In the genomic region with DNA sequence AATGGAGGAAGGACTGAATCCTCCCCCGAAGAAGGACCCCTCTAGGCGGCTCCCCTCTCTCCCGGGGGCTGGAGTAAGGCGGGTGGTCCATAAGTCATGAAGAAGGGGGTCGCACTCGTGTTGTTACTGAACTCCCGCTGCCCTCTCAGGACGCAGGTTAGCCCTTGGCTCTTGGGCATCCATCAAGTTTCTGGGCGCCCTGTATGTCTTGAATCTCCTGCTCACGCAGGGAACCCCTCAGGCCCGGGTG, we compare ENCODE assay signal across 2 cellular contexts.
TF ChIP-seq lines count a peak whose summit lies in the region.

No MANE protein-coding gene starts in this region.

TF ChIP-seq in endothelial cell of umbilical vein, 7 proteins besides CTCF, POLR2A, EP300 and RAD21:
- TF ChIP-seq FOS (IDR thresholded peaks at IDR 0.05; ENCODE audit: borderline replicate concordance, insufficient read depth, low read length) (no peak), EZH2 (IDR thresholded peaks at IDR 0.05; ENCODE audit: borderline replicate concordance, low read depth, low read length, severe bottlenecking) (no peak), MAX (IDR thresholded peaks at IDR 0.05; ENCODE audit: insufficient read depth, insufficient read length) (no peak), POLR2AphosphoS5 (IDR thresholded peaks at IDR 0.05; ENCODE audit: insufficient read depth, low read depth, low read length) (no peak), JUN (IDR thresholded peaks at IDR 0.05; ENCODE audit: borderline replicate concordance, insufficient read depth, insufficient read length, low read depth) (no peak), GATA2 (IDR thresholded peaks at IDR 0.05; ENCODE audit: insufficient read depth, insufficient read length, low read depth, low read length) (no peak), MYC (IDR thresholded peaks at IDR 0.05; ENCODE audit: low read depth, low read length) (no peak)

TF ChIP-seq in HEK293T, 16 proteins besides CTCF, POLR2A, EP300 and RAD21:
- no peak for TF ChIP-seq SUZ12 (IDR thresholded peaks at IDR 0.05)
- TF ChIP-seq FOXK2 (IDR thresholded peaks at IDR 0.05): no peak
- TF ChIP-seq HDGF (IDR thresholded peaks at IDR 0.05; ENCODE audit: borderline replicate concordance): no peak
- no peak for TF ChIP-seq FOXA1 (IDR thresholded peaks at IDR 0.05)
- no peak for TF ChIP-seq BHLHE40 (IDR thresholded peaks at IDR 0.05; ENCODE audit: borderline replicate concordance)
